ENCODE assay signal across 21 cellular contexts in genomic region chr17:16108858-16109257, GRCh38.
"Had no signal": no experiment of that assay in that cellular context is flagged by ENCODE, and none has a peak within 500 bp of the region (broad histone marks: within the 10 kb centered on the region; RNA-seq: fewer than 3 reads in every experiment).

No MANE protein-coding gene starts in this region.

- FAIRE-seq: K562 had no signal

- H3K27me3 Mint-ChIP-seq: IgD-negative memory B cell had no signal

- H3K4me1 Mint-ChIP-seq: IgD-negative memory B cell had no signal

- H3K4me3 ChIP-seq: K562 had no signal

- H3K9me3 Mint-ChIP-seq: IgD-negative memory B cell had no signal

- H3K4me3 Mint-ChIP-seq: IgD-negative memory B cell had no signal

- H3K27ac ChIP-seq: KMS-11, RWPE1 had no signal

- H3K9me3 ChIP-seq: SK-N-SH had no signal

- H3K9ac ChIP-seq: KMS-11, SK-N-SH had no signal

- H3K27ac Mint-ChIP-seq: IgD-negative memory B cell had no signal

- ATAC-seq: K562, Panc1 had no signal

- DNase-seq: Kasumi-1, MM.1S, NCI-H1092 treated with DMSO at 0.1 percent for 48 hours, NCI-H1436, NCI-H187, NCI-H2029, NCI-H2081 treated with DMSO at 0.1 percent for 48 hours, NCI-H2171, NCI-H226, NCI-H446, NCI-H510A, NCI-H524 treated with DMSO at 0.1 percent for 48 hours, NCI-H69, NCI-H774, SHP77, SK-N-SH had no signal
